14 cellular contexts compared by ENCODE assay signal in genomic region chr2:170005702-170006101, GRCh38.
DNase-seq lines count a peak whose midpoint lies in the region; ATAC-seq, FAIRE-seq and TF ChIP-seq lines count a peak whose summit lies in the region.
"Had no signal": no experiment of that assay in that cellular context is flagged by ENCODE, and none has a peak within 500 bp of the region (broad histone marks: within the 10 kb centered on the region; RNA-seq: fewer than 3 reads in every experiment).

No MANE protein-coding gene starts in this region.

- H3K9me3 Mint-ChIP-seq in GM23338 (no peaks in the 10 kb centered on the region), WTC11 (no peaks in the 10 kb centered on the region)
- H3K9me3 Mint-ChIP-seq: activated naive CD4-positive, alpha-beta T cell treated with anti-CD3 and anti-CD28 coated beads, Interleukin-2, amount 50 U/mL, for 24 hours; CD8-positive, alpha-beta memory T cell had no signal

- no peaks in the 10 kb centered on the region for H3K9me2 ChIP-seq in GM23338 (ENCODE audit: insufficient read depth)

- peaks cover 23% of the 10 kb centered on the region for H3K36me3 Mint-ChIP-seq in GM23338 (ENCODE audit: low read depth)
- H3K36me3 Mint-ChIP-seq in WTC11, result peaks cover 8% of the 10 kb centered on the region

- H3K4me3 Mint-ChIP-seq in GM23338, result no peak overlapping the region
- H3K4me3 Mint-ChIP-seq in WTC11, result no peak overlapping the region
- H3K4me3 Mint-ChIP-seq: activated naive CD4-positive, alpha-beta T cell treated with anti-CD3 and anti-CD28 coated beads, Interleukin-2, amount 50 U/mL, for 24 hours; CD8-positive, alpha-beta memory T cell had no signal

- peak; percentile 57 to 85 for TF ChIP-seq CTCF in GM23338 (conservative IDR thresholded peaks at IDR 0.05; ENCODE audit: low read depth in 2 of 2)
- TF ChIP-seq CTCF in WTC11 (IDR thresholded peaks at IDR 0.05), result no peak
- no peak for TF ChIP-seq CTCF in D721Med (IDR thresholded peaks at IDR 0.05; ENCODE audit: insufficient read depth, missing control alignments)

- no peak for FAIRE-seq in D721Med (lab: Jason Lieb, UNC)
- FAIRE-seq: TTC549 had no signal

- H3K27ac Mint-ChIP-seq in GM23338, result no peak overlapping the region
- 0 out of 2 replicates have a peak overlapping the region, but pooled peaks have one; percentile 11 for H3K27ac Mint-ChIP-seq in WTC11
- H3K27ac Mint-ChIP-seq: activated naive CD4-positive, alpha-beta T cell treated with anti-CD3 and anti-CD28 coated beads, Interleukin-2, amount 50 U/mL, for 24 hours had no signal

- H2AFZ ChIP-seq in GM23338, result no peak overlapping the region

- H3K36me3 ChIP-seq in GM23338 (ENCODE audit: insufficient read depth), result no peaks in the 10 kb centered on the region

- no peak overlapping the region for H3K4me3 ChIP-seq in GM23338

- H4K20me1 ChIP-seq in GM23338 (replicated peaks; ENCODE audit: insufficient read depth), result no peaks in the 10 kb centered on the region

- H3F3A ChIP-seq in GM23338 (replicated peaks; ENCODE audit: low read depth), result no peaks in the 10 kb centered on the region

- ATAC-seq in GM23338, result peak; percentile 99
- ATAC-seq in WTC11, result peak; percentile 100
- no peak for ATAC-seq in GM21576 (IDR thresholded peaks at IDR 0.05; ENCODE audit: unreplicated experiment)

- H3K4me1 Mint-ChIP-seq in GM23338 (peaks cover 9% of the 10 kb centered on the region), WTC11 (peaks cover 19% of the 10 kb centered on the region)
- H3K4me1 Mint-ChIP-seq: activated naive CD4-positive, alpha-beta T cell treated with anti-CD3 and anti-CD28 coated beads, Interleukin-2, amount 50 U/mL, for 24 hours had no signal

- DNase-seq in GM23338 (ENCODE audit: low spot score) (peak; percentile 70), Kasumi-1 (lab: John Stamatoyannopoulos, UW) (peak; percentile 38 to 55), WTC11 (ENCODE audit: low spot score) (peak; percentile 21), iPS-NIHi11 (ENCODE audit: low spot score) (peak; percentile 50), D721Med (ENCODE audit: insufficient read length, low spot score) (no peak), SHP77 (lab: John Stamatoyannopoulos, UW) (no peak)
- DNase-seq: CD8-positive, alpha-beta memory T cell; cerebellar nuclear complex; NCI-H446 treated with DMSO at 0.1 percent for 48 hours; nucleus accumbens; RPMI8226 had no signal

- H3K27me3 Mint-ChIP-seq in GM23338 (ENCODE audit: insufficient read depth, low read depth, poor library complexity) (no peaks in the 10 kb centered on the region), WTC11 (ENCODE audit: low read depth) (no peaks in the 10 kb centered on the region)
- H3K27me3 Mint-ChIP-seq: activated naive CD4-positive, alpha-beta T cell treated with anti-CD3 and anti-CD28 coated beads, Interleukin-2, amount 50 U/mL, for 24 hours; CD8-positive, alpha-beta memory T cell had no signal

- H3K27me3 ChIP-seq in GM23338 (ENCODE audit: insufficient read depth), result no peaks in the 10 kb centered on the region

- H3K79me2 ChIP-seq in GM23338 (replicated peaks; ENCODE audit: insufficient read depth), result no peaks in the 10 kb centered on the region

- 0 out of 2 replicates have a peak, but pooled peaks cover 7% of the 10 kb centered on the region for H3K4me1 ChIP-seq in GM23338 (ENCODE audit: insufficient read depth)

- POLR2A ChIA-PET in WTC11 (lab: Charles Lee), result no interaction called here

- CTCF ChIA-PET in WTC11 (lab: Charles Lee), result interaction anchor here (0.7 to 1.1 kb wide), 5 partner anchors 13 to 226 kb away, joined by 3 to 4 read pairs (median 3); no protein-coding TSS in a partner anchor

- H3K27ac ChIP-seq in GM23338 (ENCODE audit: low read depth), result no peak overlapping the region

- no peak overlapping the region for H3K4me2 ChIP-seq in GM23338

TF ChIP-seq in GM23338, 12 proteins besides CTCF, POLR2A, EP300 and RAD21:
- TF ChIP-seq ETS1 (IDR thresholded peaks at IDR 0.05), result 0 out of 2 replicates have a peak, but pooled peaks have one; percentile 15
- TF ChIP-seq STAT1 (IDR thresholded peaks at IDR 0.05; ENCODE audit: unreplicated experiment), result no peak

TF ChIP-seq in WTC11, 78 proteins besides CTCF, POLR2A, EP300 and RAD21 (continues in another document):
- TF ChIP-seq FOXK1 (CRISPR knock-in tag; IDR thresholded peaks at IDR 0.05) (no peak), ZNF317 (CRISPR knock-in tag; IDR thresholded peaks at IDR 0.05; ENCODE audit: borderline replicate concordance, low read depth) (no peak), ATF3 (CRISPR knock-in tag; conservative IDR thresholded peaks at IDR 0.05) (no peak), EMX1 (CRISPR knock-in tag; IDR thresholded peaks at IDR 0.05) (no peak), NFE2L1 (CRISPR knock-in tag; IDR thresholded peaks at IDR 0.05) (no peak), FOXP4 (CRISPR knock-in tag; IDR thresholded peaks at IDR 0.05) (no peak), MLX (CRISPR knock-in tag; IDR thresholded peaks at IDR 0.05) (no peak), MXD4 (CRISPR knock-in tag; IDR thresholded peaks at IDR 0.05; ENCODE audit: borderline replicate concordance) (no peak), ZNF423 (CRISPR knock-in tag; IDR thresholded peaks at IDR 0.05) (no peak), TEAD4 (CRISPR knock-in tag; IDR thresholded peaks at IDR 0.05) (no peak), ZBTB21 (CRISPR knock-in tag; IDR thresholded peaks at IDR 0.05; ENCODE audit: borderline replicate concordance) (no peak), RELA (CRISPR knock-in tag; IDR thresholded peaks at IDR 0.05; ENCODE audit: borderline replicate concordance) (no peak), ERG (CRISPR knock-in tag; IDR thresholded peaks at IDR 0.05) (no peak), ARID4B (CRISPR knock-in tag; IDR thresholded peaks at IDR 0.05; ENCODE audit: borderline replicate concordance) (no peak), NFATC4 (CRISPR knock-in tag; IDR thresholded peaks at IDR 0.05) (no peak)

Comparison
In these comparisons a context has a peak if more than half of its experiments do, and no peak if none do; other contexts are left out.
1. DNase-seq: peak in GM23338 (single experiment), Kasumi-1 (2 of 2), WTC11 (single experiment) and iPS-NIHi11 (single experiment); none in D721Med (single experiment) and SHP77 (0 of 2).
2. CTCF ChIP-seq: peak in GM23338 (2 of 2); none in WTC11 (single experiment) and D721Med (single experiment).